ENCODE assay signal across 30 cellular contexts in genomic region chr4:18398661-18399060, GRCh38.
DNase-seq lines count a peak whose midpoint lies in the region; ATAC-seq, FAIRE-seq and TF ChIP-seq lines count a peak whose summit lies in the region.
"Had no signal": no experiment of that assay in that cellular context is flagged by ENCODE, and none has a peak within 500 bp of the region (broad histone marks: within the 10 kb centered on the region; RNA-seq: fewer than 3 reads in every experiment).

No MANE protein-coding gene starts in this region.

- H3K4me1 ChIP-seq in esophagus muscularis mucosa = no peaks in the 10 kb centered on the region
- H3K4me1 ChIP-seq in tibial nerve = no peaks in the 10 kb centered on the region
- H3K4me1 ChIP-seq: gastrocnemius medialis, left ventricle myocardium inferior, spleen had no signal

- DNase-seq in NCI-H345 (lab: John Stamatoyannopoulos, UW) (peak; percentile 0), NCI-H345 treated with DMSO at 0.1 percent for 48 hours (lab: John Stamatoyannopoulos, UW; ENCODE audit: unreplicated experiment) (no peak), NCI-H2227 treated with DMSO at 0.1 percent for 48 hours (lab: John Stamatoyannopoulos, UW) (peak; percentile 92), esophagus muscularis mucosa (ENCODE audit: extremely low spot score) (peak; percentile 78), D721Med (ENCODE audit: insufficient read length, low spot score) (no peak), tibial nerve (ENCODE audit: low spot score in 2 of 2) (no peak), NOMO-1 treated with DMSO at 0.1 percent for 48 hours (lab: John Stamatoyannopoulos, UW; ENCODE audit: unreplicated experiment) (no peak)
- DNase-seq: activated CD4-positive, alpha-beta T cell treated with anti-CD3 and anti-CD28 coated beads for 48 hours; activated naive CD4-positive, alpha-beta T cell treated with anti-CD3 and anti-CD28 coated beads for 36 hours; activated T-cell treated with anti-CD3 and anti-CD28 coated beads, Interleukin-2, amount 50 U/mL, for 72 hours; effector memory CD8-positive, alpha-beta T cell; gastrocnemius medialis; HCEC 1CT; hypothalamus; left ventricle myocardium inferior; naive thymus-derived CD4-positive, alpha-beta T cell; NCI-H446 treated with DMSO at 0.1 percent for 48 hours; ovary; right cardiac atrium; RPMI8226; spleen; stimulated activated CD4-positive, alpha-beta T cell treated with anti-CD3 and anti-CD28 coated beads, Interleukin-2, amount 100 ng/mL, for 48 hours; substantia nigra; T-helper 2 cell had no signal

- 35% methylated on average over 5 of the region's 5 CpGs for WGBS in esophagus muscularis mucosa
- WGBS in tibial nerve, 2 donors = 25 to 40% methylated on average over 5 of the region's 5 CpGs

- ATAC-seq in GM21390 (IDR thresholded peaks at IDR 0.05; ENCODE audit: unreplicated experiment) = no peak
- ATAC-seq: activated T-cell treated with anti-CD3 and anti-CD28 coated beads, Interleukin-2, amount 50 U/mL, for 72 hours; effector memory CD8-positive, alpha-beta T cell; esophagus mucosa; gastrocnemius medialis; naive thymus-derived CD4-positive, alpha-beta T cell; right cardiac atrium; SK-N-SH treated with all-trans-retinoic acid at 6 μM for 48 hours; stimulated activated effector memory CD8-positive, alpha-beta T cell treated with anti-CD3 and anti-CD28 coated beads, Interleukin-12 subunit alpha, Interleukin-12 subunit beta, amount 100 ng/mL, for 72 hours had no signal

- intact Hi-C loops in esophagus muscularis mucosa (cut with DNase I) = no loop called here

- TF ChIP-seq CTCF in esophagus muscularis mucosa (IDR thresholded peaks at IDR 0.05) (no peak), D721Med (IDR thresholded peaks at IDR 0.05; ENCODE audit: insufficient read depth, missing control alignments) (no peak), tibial nerve (IDR thresholded peaks at IDR 0.05) (no peak)

- no peak overlapping the region for H3K27ac ChIP-seq in esophagus muscularis mucosa (replicated peaks in 1 of 4)
- no peak overlapping the region for H3K27ac ChIP-seq in tibial nerve
- H3K27ac ChIP-seq: coronary artery, gastrocnemius medialis, left ventricle myocardium inferior, ovary, spleen had no signal

- no peak for TF ChIP-seq POLR2A in esophagus muscularis mucosa (IDR thresholded peaks at IDR 0.05; ENCODE audit: low read depth)
- no peak for TF ChIP-seq POLR2A in tibial nerve (IDR thresholded peaks at IDR 0.05)

- no peaks in the 10 kb centered on the region for H3K27me3 ChIP-seq in esophagus muscularis mucosa
- no peaks in the 10 kb centered on the region for H3K27me3 ChIP-seq in tibial nerve
- H3K27me3 ChIP-seq: gastrocnemius medialis, ovary had no signal

- H3K4me3 ChIP-seq in esophagus muscularis mucosa (no peak overlapping the region), tibial nerve (no peak overlapping the region)
- H3K4me3 ChIP-seq: coronary artery, gastrocnemius medialis, left ventricle myocardium inferior, ovary, spleen had no signal

- no peaks in the 10 kb centered on the region for H3K36me3 ChIP-seq in esophagus muscularis mucosa
- H3K36me3 ChIP-seq in tibial nerve = no peaks in the 10 kb centered on the region
- H3K36me3 ChIP-seq: gastrocnemius medialis, left ventricle myocardium inferior, ovary, spleen had no signal

- TF ChIP-seq EP300 in esophagus muscularis mucosa (IDR thresholded peaks at IDR 0.05) (no peak), tibial nerve (IDR thresholded peaks at IDR 0.05) (no peak)

- H3K9me3 ChIP-seq in esophagus muscularis mucosa = no peaks in the 10 kb centered on the region
- H3K9me3 ChIP-seq in tibial nerve = no peaks in the 10 kb centered on the region
- H3K9me3 ChIP-seq: gastrocnemius medialis, left ventricle myocardium inferior, ovary, spleen had no signal

- FAIRE-seq in D721Med (lab: Jason Lieb, UNC) = no peak
- FAIRE-seq: A204.1 had no signal

Comparison
In these comparisons a context has a peak if more than half of its experiments do, and no peak if none do; other contexts are left out.
1. DNase-seq: peak in NCI-H345 (single experiment), NCI-H2227 treated with DMSO at 0.1 percent for 48 hours (single experiment) and esophagus muscularis mucosa (single experiment); none in NCI-H345 treated with DMSO at 0.1 percent for 48 hours (single experiment), D721Med (single experiment), tibial nerve (0 of 2) and NOMO-1 treated with DMSO at 0.1 percent for 48 hours (single experiment).